In genomic region chr9:127975376-127976315, GRCh38 we compare ENCODE assay signal across 8 cellular contexts. TPM values are rescaled to one million over a fixed set of nuclear protein-coding genes. Genes with fewer than 3 reads are reported as not detected.
DNase-seq lines count a peak whose midpoint lies in the region; ATAC-seq and TF ChIP-seq lines count a peak whose summit lies in the region.

No MANE protein-coding gene starts in this region.

- no peaks in the 10 kb centered on the region for H3K9me3 ChIP-seq in naive thymus-derived CD4-positive, alpha-beta T cell (ENCODE audit: control insufficient read depth in 2 of 3, low read length in 3 of 3)
- no peaks in the 10 kb centered on the region for H3K9me3 ChIP-seq in uterus

- peak overlapping the region; percentile 93 for H3K4me3 ChIP-seq in naive thymus-derived CD4-positive, alpha-beta T cell (ENCODE audit: low read length)
- no peak overlapping the region for H3K4me3 ChIP-seq in uterus

- no peak for TF ChIP-seq POLR2A in uterus (IDR thresholded peaks at IDR 0.05)

- H3K36me3 ChIP-seq in naive thymus-derived CD4-positive, alpha-beta T cell (ENCODE audit: control insufficient read depth in 2 of 3, insufficient read depth in 3 of 3, low read length in 3 of 3): peaks cover 0 to 75% (median 11%) of the 10 kb centered on the region in 3 experiments
- no peaks in the 10 kb centered on the region for H3K36me3 ChIP-seq in uterus

- no peak for ATAC-seq in naive thymus-derived CD4-positive, alpha-beta T cell
- ATAC-seq in HG02610 (IDR thresholded peaks at IDR 0.05; ENCODE audit: unreplicated experiment): no peak

- no peaks in the 10 kb centered on the region for H3K27me3 Mint-ChIP-seq in naive thymus-derived CD4-positive, alpha-beta T cell

- H3K27ac Mint-ChIP-seq in naive thymus-derived CD4-positive, alpha-beta T cell: peak overlapping the region; percentile 53 to 98 (median 96)

- no peaks in the 10 kb centered on the region for H3K9me3 Mint-ChIP-seq in naive thymus-derived CD4-positive, alpha-beta T cell

- no peaks in the 10 kb centered on the region for H3K27me3 ChIP-seq in naive thymus-derived CD4-positive, alpha-beta T cell (ENCODE audit: control insufficient read depth in 2 of 2, insufficient read depth in 2 of 2, low read length in 2 of 2)
- no peaks in the 10 kb centered on the region for H3K27me3 ChIP-seq in uterus

- H3K36me3 Mint-ChIP-seq in naive thymus-derived CD4-positive, alpha-beta T cell: peaks cover 9 to 63% (median 50%) of the 10 kb centered on the region in 5 donors

- DNase-seq in stimulated activated CD4-positive, alpha-beta T cell treated with anti-CD3 and anti-CD28 coated beads, Interleukin-15, amount 100 ng/mL, for 24 hours: peak; percentile 24
- no peak for DNase-seq in stimulated activated CD4-positive, alpha-beta T cell treated with anti-CD3 and anti-CD28 coated beads, Interleukin-2, amount 100 ng/mL, for 48 hours
- DNase-seq in caudate nucleus (lab: John Stamatoyannopoulos, UW) (peak in 27 of 61 donors; percentile 36 to 76 (median 47)), uterus (no peak), NCI-H2171 treated with DMSO at 0.1 percent for 48 hours (lab: John Stamatoyannopoulos, UW) (no peak), NCI-H1417 (lab: John Stamatoyannopoulos, UW) (no peak)
- DNase-seq in naive thymus-derived CD4-positive, alpha-beta T cell: peak in 2 of 9 donors; percentile 15 to 22

- no peak for TF ChIP-seq CTCF in uterus (IDR thresholded peaks at IDR 0.05)

- peaks cover 18 to 68% of the 10 kb centered on the region in 2 donors for H3K4me1 ChIP-seq in naive thymus-derived CD4-positive, alpha-beta T cell (ENCODE audit: control insufficient read depth in 2 of 2, insufficient read depth in 2 of 2, low read length in 2 of 2)
- H3K4me1 ChIP-seq in uterus: peaks cover 23 to 61% of the 10 kb centered on the region in 2 donors

- peaks cover 38 to 67% (median 47%) of the 10 kb centered on the region in 7 donors for H3K4me1 Mint-ChIP-seq in naive thymus-derived CD4-positive, alpha-beta T cell

- CTCF ChIA-PET in naive thymus-derived CD4-positive, alpha-beta T cell (lab: Charles Lee): interaction anchor here (0.6 to 16.4 kb wide), 8 partner anchors 10 to 129 kb away, joined by 3 to 262 read pairs (median 4); no protein-coding TSS in a partner anchor

- peak overlapping the region; percentile 89 to 99 (median 96) for H3K4me3 Mint-ChIP-seq in naive thymus-derived CD4-positive, alpha-beta T cell

- H3K27ac ChIP-seq in caudate nucleus (ENCODE audit: low read depth, low read length) (peak overlapping the region; percentile 94), uterus (peak overlapping the region; percentile 90 to 91)
- peak overlapping the region; percentile 84 for H3K27ac ChIP-seq in naive thymus-derived CD4-positive, alpha-beta T cell (ENCODE audit: low read depth, low read length)

- POLR2A ChIA-PET in naive thymus-derived CD4-positive, alpha-beta T cell (lab: Charles Lee): interaction anchor here (1.6 to 61.3 kb wide), 4 partner anchors 8 to 96 kb away, joined by 4 to 1719 read pairs (median 1615); partner anchors contain the start of genes DPM2 and EEIG1

- intact Hi-C loops in naive thymus-derived CD4-positive, alpha-beta T cell (cut with micrococcal nuclease): loop anchor here in 1 of 2 donors (1.0 kb wide), 1 partner anchor 60 kb away; no protein-coding TSS in a partner anchor
- intact Hi-C loops in uterus (cut with DNase I; ENCODE audit: low total_unique reads): no loop called here

RNA-seq across cellular contexts. Expression of gene EEIG1, which starts 5.1 kb away (rescaled TPM):
- 100 to 1,000 TPM; 252 to 664 (median 347) TPM for total RNA-seq in naive thymus-derived CD4-positive, alpha-beta T cell
- polyA plus RNA-seq in naive thymus-derived CD4-positive, alpha-beta T cell: 100 to 1,000 TPM; 124 to 297 TPM
- total RNA-seq in uterus: 100 to 1,000 TPM in 1 of 4 donors, 10 to 100 TPM in 2, 1 to 10 TPM in 1; 5.0 to 140 (median 19.3) TPM

RNA-seq across cellular contexts. Expression of gene DPM2, which starts 38.0 kb away (rescaled TPM):
- total RNA-seq in naive thymus-derived CD4-positive, alpha-beta T cell: 10 to 100 TPM; 29.1 to 84.4 (median 56.8) TPM
- 10 to 100 TPM; 29.3 to 39.5 TPM for polyA plus RNA-seq in naive thymus-derived CD4-positive, alpha-beta T cell
- total RNA-seq in uterus: 10 to 100 TPM in 3 of 4 donors, 1 to 10 TPM in 1; 6.7 to 33.1 (median 15.9) TPM

RNA-seq across cellular contexts. Expression of gene PIP5KL1, which starts 45.1 kb away (rescaled TPM):
- total RNA-seq in naive thymus-derived CD4-positive, alpha-beta T cell: 1 to 10 TPM; 1.4 to 2.9 (median 2.1) TPM
- under 1 TPM in 1 of 2 donors, not detected in 1; 0.17 TPM for polyA plus RNA-seq in naive thymus-derived CD4-positive, alpha-beta T cell
- total RNA-seq in uterus: 10 to 100 TPM in 1 of 4 donors, 1 to 10 TPM in 2, not detected in 1; 2.9 to 11.3 (median 3.2) TPM

RNA-seq across cellular contexts. Expression of gene ST6GALNAC4, which starts 58.8 kb away (rescaled TPM):
- 10 to 100 TPM; 28.0 to 51.0 (median 36.1) TPM for total RNA-seq in naive thymus-derived CD4-positive, alpha-beta T cell
- 10 to 100 TPM; 20.0 to 21.7 TPM for polyA plus RNA-seq in naive thymus-derived CD4-positive, alpha-beta T cell
- 10 to 100 TPM in 3 of 4 donors, under 1 TPM in 1; 0.59 to 41.7 (median 20.7) TPM for total RNA-seq in uterus
